Comparison of ENCODE assay signal across 8 cellular contexts in the genomic region with DNA sequence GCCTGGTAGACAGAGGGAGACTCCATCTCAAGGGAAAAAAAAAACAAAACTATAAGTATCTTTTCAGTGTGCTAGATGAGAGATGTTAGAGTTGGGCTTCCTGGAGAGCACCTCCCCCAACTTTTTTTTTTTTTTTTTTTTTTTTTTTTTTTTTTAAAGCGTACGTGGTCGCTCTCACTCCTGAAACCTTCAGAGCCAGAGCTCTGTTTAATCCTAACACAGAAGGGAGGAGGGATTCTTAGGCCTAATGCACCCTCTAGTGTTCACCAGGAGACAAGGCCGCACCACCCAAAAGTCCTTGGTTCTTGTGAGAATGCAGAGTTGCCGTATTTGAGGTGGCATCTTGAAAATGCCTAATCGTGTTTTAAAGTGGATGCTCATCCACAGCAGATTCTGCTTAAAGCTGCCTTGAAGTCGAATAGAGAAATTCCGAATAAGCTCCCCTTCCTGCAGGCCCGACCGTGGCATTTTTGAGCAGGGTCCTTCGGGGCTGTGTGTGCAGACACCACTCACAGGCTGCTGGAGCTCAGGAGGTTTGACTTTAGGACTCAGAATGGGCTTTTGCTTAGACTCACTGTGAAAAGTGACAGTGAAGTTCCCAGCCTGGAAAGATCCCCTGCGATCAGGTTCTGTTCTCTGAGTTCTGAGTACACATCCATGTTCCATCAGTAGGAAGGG.
A peak's percentile ranks its signal among the peaks of the same experiment; 100 is the strongest.
DNase-seq lines count a peak whose midpoint lies in the region; ATAC-seq and TF ChIP-seq lines count a peak whose summit lies in the region.

No MANE protein-coding gene starts in this region.

- TF ChIP-seq POLR2A in GM18505 (IDR thresholded peaks at IDR 0.05; ENCODE audit: borderline replicate concordance, extremely low read depth, insufficient read depth, insufficient read length), result no peak

- POLR2A ChIA-PET in RWPE1 (lab: Yijun Ruan, JAX; ENCODE audit: low non-redundant PET), result no interaction called here

- TF ChIP-seq CTCF in RWPE1 (conservative IDR thresholded peaks at IDR 0.05; ENCODE audit: low read depth), result peak; percentile 77
- TF ChIP-seq CTCF in right atrium auricular region (IDR thresholded peaks at IDR 0.05), result peak; percentile 84 to 85

- no peaks in the 10 kb centered on the region for H3K9me3 ChIP-seq in right atrium auricular region

- no peaks in the 10 kb centered on the region for H3K27me3 ChIP-seq in right atrium auricular region

- H3K27ac ChIP-seq in RWPE1 (peak overlapping the region; percentile 87), right atrium auricular region (no peak overlapping the region)

- DNase-seq in AML-193 (lab: John Stamatoyannopoulos, UW) (peak; percentile 9 to 31), LHCN-M2 (ENCODE audit: low read depth) (peak; percentile 81), RWPE1 (ENCODE audit: low spot score) (peak; percentile 79), amniotic stem cell (lab: John Stamatoyannopoulos, UW) (peak; percentile 51), right atrium auricular region (ENCODE audit: low spot score) (peak; percentile 82), renal cortical epithelial cell (ENCODE audit: low read depth) (peak; percentile 84)

- no peak overlapping the region for H3K4me3 ChIP-seq in right atrium auricular region

- peaks cover 2% of the 10 kb centered on the region for H3K36me3 ChIP-seq in right atrium auricular region

- peaks cover 0 to 19% of the 10 kb centered on the region in 2 donors for H3K4me1 ChIP-seq in right atrium auricular region

- CTCF ChIA-PET in RWPE1 (lab: Yijun Ruan, JAX), result interaction anchor here (0.5 to 3.0 kb wide), 27 partner anchors 10 to 615 kb away, joined by 3 to 67 read pairs (median 3); no protein-coding TSS in a partner anchor

- peak; percentile 56 for ATAC-seq in GM18517 (IDR thresholded peaks at IDR 0.05; ENCODE audit: unreplicated experiment)
- no peak for ATAC-seq in GM18505 (IDR thresholded peaks at IDR 0.05; ENCODE audit: unreplicated experiment)

Comparison
In these comparisons a context has a peak if more than half of its experiments do, and no peak if none do; other contexts are left out.
1. DNase-seq: peak in every context shown above with its lines; median percentile 84 in renal cortical epithelial cell; 82 in right atrium auricular region; 81 in LHCN-M2; 79 in RWPE1; 51 in amniotic stem cell; 20 in AML-193.